Comparison of ENCODE assay signal across 8 cellular contexts in genomic region chr19:50486823-50487515, GRCh38. TPM values are rescaled to one million over a fixed set of nuclear protein-coding genes. Genes with fewer than 3 reads are reported as not detected.
DNase-seq lines count a peak whose midpoint lies in the region; ATAC-seq, FAIRE-seq and TF ChIP-seq lines count a peak whose summit lies in the region.

No MANE protein-coding gene starts in this region.

- H3K9me3 Mint-ChIP-seq in stimulated activated naive B cell treated with anti-CD40 and anti-IgM and Interleukin-4, amounts not matched to agents 10 μg/mL and 1 μg/mL and 100 μg/mL, for 72 hours: peaks cover 0 to 1% of the 10 kb centered on the region in 2 donors

- ATAC-seq in stimulated activated naive B cell treated with anti-CD40 and anti-IgM and Interleukin-4, amounts not matched to agents 10 μg/mL and 1 μg/mL and 100 μg/mL, for 72 hours (replicated peaks): peak; percentile 62 to 67

- TF ChIP-seq CTCF in GM12872 (IDR thresholded peaks at IDR 0.05; ENCODE audit: insufficient read depth, low read depth, low read length): peak; percentile 66

- peaks cover 49 to 61% of the 10 kb centered on the region in 2 donors for H3K36me3 Mint-ChIP-seq in stimulated activated naive B cell treated with anti-CD40 and anti-IgM and Interleukin-4, amounts not matched to agents 10 μg/mL and 1 μg/mL and 100 μg/mL, for 72 hours

- H3K4me1 Mint-ChIP-seq in stimulated activated naive B cell treated with anti-CD40 and anti-IgM and Interleukin-4, amounts not matched to agents 10 μg/mL and 1 μg/mL and 100 μg/mL, for 72 hours: peaks cover 35 to 44% of the 10 kb centered on the region in 2 donors

- FAIRE-seq in frontal cortex (lab: Jason Lieb, UNC): no peak

- no peak overlapping the region for H3K4me3 Mint-ChIP-seq in stimulated activated naive B cell treated with anti-CD40 and anti-IgM and Interleukin-4, amounts not matched to agents 10 μg/mL and 1 μg/mL and 100 μg/mL, for 72 hours

- peak overlapping the region; percentile 20 for H3K27ac Mint-ChIP-seq in stimulated activated naive B cell treated with anti-CD40 and anti-IgM and Interleukin-4, amounts not matched to agents 10 μg/mL and 1 μg/mL and 100 μg/mL, for 72 hours

- DNase-seq in NCI-H2171 treated with DMSO at 0.1 percent for 48 hours (lab: John Stamatoyannopoulos, UW) (peak; percentile 59), islet precursor cell (peak; percentile 88), SKM-1 (lab: John Stamatoyannopoulos, UW; ENCODE audit: unreplicated experiment) (no peak), OCI-M2 (lab: John Stamatoyannopoulos, UW; ENCODE audit: unreplicated experiment) (no peak), frontal cortex (ENCODE audit: low spot score in 2 of 2) (no peak)
- peak; percentile 34 for DNase-seq in activated T-helper 9 cell treated with anti-CD3 and anti-CD28 coated beads, Interleukin-2, amount 50 U/mL, for 16 hours (ENCODE audit: low read depth)
- peak; percentile 39 for DNase-seq in stimulated activated naive B cell treated with anti-CD40 and anti-IgM and Interleukin-4, amounts not matched to agents 10 μg/mL and 1 μg/mL and 100 μg/mL, for 72 hours

- peaks cover 7 to 12% of the 10 kb centered on the region in 2 donors for H3K27me3 Mint-ChIP-seq in stimulated activated naive B cell treated with anti-CD40 and anti-IgM and Interleukin-4, amounts not matched to agents 10 μg/mL and 1 μg/mL and 100 μg/mL, for 72 hours

RNA-seq across cellular contexts. Expression of gene GARIN5A, which starts 10.3 kb away (rescaled TPM):
- 2.0 TPM for total RNA-seq in frontal cortex

RNA-seq across cellular contexts. Expression of gene EMC10, which starts 10.7 kb away (rescaled TPM):
- 53.4 TPM for total RNA-seq in frontal cortex

RNA-seq across cellular contexts. Expression of gene JOSD2, which starts 24.0 kb away (rescaled TPM):
- total RNA-seq in frontal cortex: 6.9 TPM

RNA-seq across cellular contexts. Expression of gene ASPDH, which starts 26.7 kb away (rescaled TPM):
- 0.82 TPM for total RNA-seq in frontal cortex

RNA-seq across cellular contexts. Expression of gene MYBPC2, which starts 54.3 kb away (rescaled TPM):
- not detected for total RNA-seq in frontal cortex

Comparison
In these comparisons a context has a peak if more than half of its experiments do, and no peak if none do; other contexts are left out.
1. DNase-seq: peak in NCI-H2171 treated with DMSO at 0.1 percent for 48 hours (single experiment), activated T-helper 9 cell treated with anti-CD3 and anti-CD28 coated beads, Interleukin-2, amount 50 U/mL, for 16 hours (single experiment), islet precursor cell (single experiment) and stimulated activated naive B cell treated with anti-CD40 and anti-IgM and Interleukin-4, amounts not matched to agents 10 μg/mL and 1 μg/mL and 100 μg/mL, for 72 hours (single experiment); none in SKM-1 (single experiment), OCI-M2 (single experiment) and frontal cortex (0 of 2).